In the genomic region with DNA sequence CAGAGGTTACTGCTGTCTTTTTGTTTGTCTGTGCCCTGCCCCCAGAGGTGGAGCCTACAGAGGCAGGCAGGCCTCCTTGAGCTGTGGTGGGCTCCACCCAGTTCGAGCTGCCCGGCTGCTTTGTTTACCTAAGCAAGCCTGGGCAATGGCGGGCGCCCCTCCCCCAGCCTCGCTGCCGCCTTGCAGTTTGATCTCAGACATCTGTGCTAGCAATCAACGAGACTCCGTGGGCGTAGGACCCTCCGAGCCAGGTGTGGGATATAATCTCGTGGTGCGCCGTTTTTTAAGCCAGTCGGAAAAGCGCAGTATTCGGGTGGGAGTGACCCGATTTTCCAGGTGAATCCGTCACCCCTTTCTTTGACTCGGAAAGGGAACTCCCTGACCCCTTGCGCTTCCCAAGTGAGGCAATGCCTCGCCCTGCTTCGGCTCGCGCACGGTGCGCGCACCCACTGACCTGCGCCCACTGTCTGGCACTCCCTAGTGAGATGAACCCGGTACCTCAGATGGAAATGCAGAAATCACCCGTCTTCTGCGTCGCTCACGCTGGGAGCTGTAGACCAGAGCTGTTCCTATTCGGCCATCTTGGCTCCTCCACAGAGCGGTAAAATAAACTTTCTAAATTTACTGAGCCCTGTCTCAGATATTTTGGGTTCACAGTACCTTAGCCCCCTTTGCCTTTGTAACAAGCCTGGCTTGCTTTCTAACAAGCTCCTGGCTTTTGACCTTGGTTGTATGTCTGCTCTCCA, we compare ENCODE assay signal across 8 cellular contexts.
A peak's percentile ranks its signal among the peaks of the same experiment; 100 is the strongest.
DNase-seq lines count a peak whose midpoint lies in the region; FAIRE-seq and TF ChIP-seq lines count a peak whose summit lies in the region.
"Not testable (repeated sequence)": the region's sequence is repeated elsewhere in the genome, so short reads cannot be mapped to it uniquely, and the experiment has no call there.

No MANE protein-coding gene starts in this region.

- H3K9ac ChIP-seq in HUES48 (ENCODE audit: low read depth, low read length) (peak overlapping the region; percentile 69), OCI-LY1 (ENCODE audit: low read length) (peak overlapping the region; percentile 88), H1 (replicated peaks in 1 of 4; ENCODE audit: extremely low read depth in 1 of 4, low read depth in 3 of 4, low read length in 3 of 4) (peak overlapping the region; percentile 20 to 70 (median 50)), mucosa of rectum (ENCODE audit: low read depth in 1 of 2, low read length in 2 of 2) (peak overlapping the region in 1 of 2 donors; percentile 5), trophoblast cell (ENCODE audit: low read length) (peak overlapping the region; percentile 50)

- not testable (repeated sequence) for TF ChIP-seq POLR2A in H1 (IDR thresholded peaks at IDR 0.05; ENCODE audit: control extremely low read depth in 1 of 2, low read depth in 2 of 2, low read length in 2 of 2)

- H2AFZ ChIP-seq in OCI-LY1 (ENCODE audit: low read length); H1 (ENCODE audit: low read length); trophoblast cell (ENCODE audit: insufficient read depth, low read length, poor library complexity): not testable (repeated sequence)

- peak overlapping the region; percentile 84 for H2BK5ac ChIP-seq in H1 (ENCODE audit: low read depth, low read length)
- peak overlapping the region; percentile 71 for H2BK5ac ChIP-seq in trophoblast cell (ENCODE audit: low read depth, low read length, poor library complexity)

- CTCF ChIA-PET in H1 (lab: Charles Lee; ENCODE audit: partially characterized antibody) = interaction anchor here (1.0 to 2.1 kb wide), 7 partner anchors 13 to 108 kb away, joined by 3 to 8 read pairs (median 4); no protein-coding TSS in a partner anchor

- not testable (repeated sequence) for TF ChIP-seq EP300 in H1 (IDR thresholded peaks at IDR 0.05; ENCODE audit: borderline replicate concordance in 1 of 2, low read depth in 2 of 2, low read length in 2 of 2)

- not testable (repeated sequence) for H3K9me3 ChIP-seq in HUES48 (ENCODE audit: control insufficient read depth, insufficient read depth, low read length); OCI-LY1 (ENCODE audit: low read length); H1 (ENCODE audit: insufficient read depth in 2 of 2, low read depth in 1 of 2, low read length in 1 of 2); iPS-18c (ENCODE audit: control insufficient read depth, insufficient read depth, low read length); mucosa of rectum (ENCODE audit: control insufficient read depth in 2 of 2, low read length in 2 of 2); trophoblast cell (ENCODE audit: insufficient read depth, low read depth, low read length)

- POLR2A ChIA-PET in H1 (lab: Charles Lee; ENCODE audit: partially characterized antibody) = interaction anchor here (0.5 to 1.3 kb wide), 7 partner anchors 8 to 141 kb away, joined by 3 to 7 read pairs (median 4); no protein-coding TSS in a partner anchor

- H2BK12ac ChIP-seq in H1 (ENCODE audit: low read depth, low read length) (peak overlapping the region; percentile 91; the same call in 1 of the 2 replicates), trophoblast cell (ENCODE audit: low read length) (peak overlapping the region; percentile 39)

- FAIRE-seq in H1 (lab: Jason Lieb, UNC) = not testable (repeated sequence)

- peak overlapping the region; percentile 82 for H3K4me2 ChIP-seq in OCI-LY1 (ENCODE audit: low read length)
- peak overlapping the region; percentile 77 to 86 for H3K4me2 ChIP-seq in H1 (ENCODE audit: insufficient read depth in 1 of 2, low read depth in 2 of 2, low read length in 2 of 2)
- peak overlapping the region; percentile 74 for H3K4me2 ChIP-seq in trophoblast cell (ENCODE audit: low read length)

- peak overlapping the region; percentile 51 for H3K4me3 Mint-ChIP-seq in activated T-helper 1 cell treated with anti-CD3 and anti-CD28 coated beads, Interleukin-12 subunit alpha, Interleukin-12 subunit beta, Interleukin-2, Interleukin-4 antibody, amounts not matched to agents 30 ng/mL and 10 ng/mL and 1 ng/mL, durations not matched to agents 14 hours and 24 hours and 36 hours

- not testable (repeated sequence) for H3F3A ChIP-seq in OCI-LY1 (ENCODE audit: insufficient read depth, low read length)

- H3K9me2 ChIP-seq in OCI-LY1 (ENCODE audit: low read depth, low read length) = not testable (repeated sequence)

- not testable (repeated sequence) for H3K23me2 ChIP-seq in H1 (ENCODE audit: low read depth, low read length)

- H3K27me3 Mint-ChIP-seq in activated T-helper 1 cell treated with anti-CD3 and anti-CD28 coated beads, Interleukin-12 subunit alpha, Interleukin-12 subunit beta, Interleukin-2, Interleukin-4 antibody, amounts not matched to agents 30 ng/mL and 10 ng/mL and 1 ng/mL, durations not matched to agents 14 hours and 24 hours and 36 hours (ENCODE audit: insufficient read depth) = not testable (repeated sequence)

- peak overlapping the region; percentile 99 for H4K91ac ChIP-seq in H1 (replicated peaks; ENCODE audit: insufficient read length, low read length)
- peak overlapping the region; percentile 64 for H4K91ac ChIP-seq in trophoblast cell (ENCODE audit: low read depth, low read length)

- H3K4ac ChIP-seq in H1 (replicated peaks; ENCODE audit: insufficient read length, low read depth, low read length) = peak overlapping the region; percentile 55
- H3K4ac ChIP-seq in trophoblast cell (ENCODE audit: low read depth, low read length) = peak overlapping the region; percentile 2

- peak overlapping the region; percentile 76 for H2BK120ac ChIP-seq in H1 (replicated peaks; ENCODE audit: low read depth, low read length)
- H2BK120ac ChIP-seq in trophoblast cell (ENCODE audit: insufficient read depth, low read length, poor library complexity) = peak overlapping the region; percentile 24

- H4K12ac ChIP-seq in trophoblast cell (ENCODE audit: low read depth, low read length) = not testable (repeated sequence)

- H3K79me1 ChIP-seq in H1 (ENCODE audit: low read depth, low read length); trophoblast cell (ENCODE audit: low read length): not testable (repeated sequence)

- peak overlapping the region; percentile 79 for H3K18ac ChIP-seq in H1 (ENCODE audit: extremely low read depth, low read length)
- peak overlapping the region; percentile 6 for H3K18ac ChIP-seq in trophoblast cell (ENCODE audit: low read length)

- H4K8ac ChIP-seq in H1 (ENCODE audit: extremely low read depth, insufficient read depth, low read length) (peak overlapping the region; percentile 66; the same call in 1 of the 2 replicates), trophoblast cell (ENCODE audit: low read depth, low read length) (peak overlapping the region; percentile 47)

- H3K27ac Mint-ChIP-seq in activated T-helper 1 cell treated with anti-CD3 and anti-CD28 coated beads, Interleukin-12 subunit alpha, Interleukin-12 subunit beta, Interleukin-2, Interleukin-4 antibody, amounts not matched to agents 30 ng/mL and 10 ng/mL and 1 ng/mL, durations not matched to agents 14 hours and 24 hours and 36 hours = not testable (repeated sequence)

- H3K79me2 ChIP-seq in OCI-LY1 (ENCODE audit: insufficient read depth, low read length); H1 (ENCODE audit: control insufficient read depth in 1 of 2, insufficient read depth in 2 of 2, low read length in 2 of 2); trophoblast cell (ENCODE audit: control insufficient read depth, insufficient read depth, low read length, poor library complexity): not testable (repeated sequence)

- H3K27me3 ChIP-seq in HUES48 (ENCODE audit: control insufficient read depth, insufficient read depth, low read length) (peaks cover 20% of the 10 kb centered on the region), H1 (replicated peaks in 1 of 4; ENCODE audit: control insufficient read depth in 3 of 4, extremely low read depth in 1 of 4, insufficient read depth in 3 of 4, low read length in 3 of 4) (peaks cover 11 to 23% (median 17%) of the 10 kb centered on the region in 4 experiments)
- H3K27me3 ChIP-seq in OCI-LY1 (ENCODE audit: insufficient read depth, low read length); mucosa of rectum (ENCODE audit: control insufficient read depth in 2 of 2, insufficient read depth in 2 of 2, low read length in 2 of 2); trophoblast cell (ENCODE audit: insufficient read depth, low read length): not testable (repeated sequence)

- not testable (repeated sequence) for H3K9me3 Mint-ChIP-seq in activated T-helper 1 cell treated with anti-CD3 and anti-CD28 coated beads, Interleukin-12 subunit alpha, Interleukin-12 subunit beta, Interleukin-2, Interleukin-4 antibody, amounts not matched to agents 30 ng/mL and 10 ng/mL and 1 ng/mL, durations not matched to agents 14 hours and 24 hours and 36 hours

- TF ChIP-seq RAD21 in H1 (IDR thresholded peaks at IDR 0.05 in 1 of 2, conservative IDR thresholded peaks at IDR 0.05 in 1 of 2; ENCODE audit: low read depth in 2 of 2, low read length in 2 of 2) = not testable (repeated sequence)

- peak overlapping the region; percentile 77 for H3K27ac ChIP-seq in 22Rv1
- peak overlapping the region; percentile 88 for H3K27ac ChIP-seq in HUES48 (ENCODE audit: low read depth, low read length)
- peak overlapping the region; percentile 80 for H3K27ac ChIP-seq in OCI-LY1 (ENCODE audit: low read depth, low read length, poor library complexity, severe bottlenecking)
- H3K27ac ChIP-seq in H1 (ENCODE audit: low read depth, low read length) = not testable (repeated sequence)
- peak overlapping the region; percentile 24 to 39 for H3K27ac ChIP-seq in mucosa of rectum (ENCODE audit: low read depth in 2 of 2, low read length in 2 of 2)
- peak overlapping the region; percentile 86 for H3K27ac ChIP-seq in trophoblast cell (ENCODE audit: low read depth, low read length)

- not testable (repeated sequence) for H4K20me1 ChIP-seq in OCI-LY1 (ENCODE audit: insufficient read depth, low read length); H1 (replicated peaks in 1 of 2; ENCODE audit: control insufficient read depth in 1 of 2, insufficient read depth in 2 of 2, low read length in 2 of 2)

- not testable (repeated sequence) for H3K4me1 Mint-ChIP-seq in activated T-helper 1 cell treated with anti-CD3 and anti-CD28 coated beads, Interleukin-12 subunit alpha, Interleukin-12 subunit beta, Interleukin-2, Interleukin-4 antibody, amounts not matched to agents 30 ng/mL and 10 ng/mL and 1 ng/mL, durations not matched to agents 14 hours and 24 hours and 36 hours (ENCODE audit: low read depth)

- not testable (repeated sequence) for DNase-seq in activated T-helper 1 cell treated with anti-CD3 and anti-CD28 coated beads, Interleukin-12 subunit alpha, Interleukin-12 subunit beta, Interleukin-2, Interleukin-4 antibody, amounts not matched to agents 30 ng/mL and 10 ng/mL and 1 ng/mL, durations not matched to agents 14 hours and 24 hours and 36 hours (ENCODE audit: low spot score); trophoblast cell
- peak in 1 of 2 experiments; percentile 79 for DNase-seq in H1 (ENCODE audit: low read depth in 1 of 2, low spot score in 2 of 2)

- not testable (repeated sequence) for H3K36me3 Mint-ChIP-seq in activated T-helper 1 cell treated with anti-CD3 and anti-CD28 coated beads, Interleukin-12 subunit alpha, Interleukin-12 subunit beta, Interleukin-2, Interleukin-4 antibody, amounts not matched to agents 30 ng/mL and 10 ng/mL and 1 ng/mL, durations not matched to agents 14 hours and 24 hours and 36 hours (ENCODE audit: low read depth)

- intact Hi-C loops in activated T-helper 1 cell treated with anti-CD3 and anti-CD28 coated beads, Interleukin-12 subunit alpha, Interleukin-12 subunit beta, Interleukin-2, Interleukin-4 antibody, amounts not matched to agents 30 ng/mL and 10 ng/mL and 1 ng/mL, durations not matched to agents 14 hours and 24 hours and 36 hours (cut with micrococcal nuclease) = not testable (repeated sequence)

- not testable (repeated sequence) for H3K36me3 ChIP-seq in HUES48 (ENCODE audit: control insufficient read depth, insufficient read depth, low read length); OCI-LY1 (ENCODE audit: insufficient read depth, low read length); H1 (ENCODE audit: control insufficient read depth in 2 of 4, insufficient read depth in 4 of 4, low read length in 3 of 4); mucosa of rectum (ENCODE audit: control insufficient read depth in 2 of 2, insufficient read depth in 2 of 2, low read length in 2 of 2); trophoblast cell (ENCODE audit: control insufficient read depth in 1 of 2, insufficient read depth in 2 of 2, low read length in 2 of 2)

- peak overlapping the region; percentile 70; the same call in 1 of the 2 replicates for H2AK5ac ChIP-seq in H1 (ENCODE audit: low read depth, low read length)
- H2AK5ac ChIP-seq in trophoblast cell (ENCODE audit: low read length) = peak overlapping the region; percentile 1

- H3K4me1 ChIP-seq in HUES48 (ENCODE audit: control insufficient read depth, insufficient read depth, low read length) = peaks cover 21% of the 10 kb centered on the region
- not testable (repeated sequence) for H3K4me1 ChIP-seq in OCI-LY1 (ENCODE audit: insufficient read depth, low read length, severe bottlenecking); H1 (replicated peaks in 1 of 4; ENCODE audit: control insufficient read depth in 3 of 4, insufficient read depth in 4 of 4, low read length in 3 of 4); mucosa of rectum (ENCODE audit: control insufficient read depth in 2 of 2, insufficient read depth in 2 of 2, low read length in 2 of 2)
- peaks cover 10 to 13% of the 10 kb centered on the region in 2 experiments for H3K4me1 ChIP-seq in trophoblast cell (ENCODE audit: control insufficient read depth in 1 of 2, insufficient read depth in 2 of 2, low read length in 2 of 2)

- peak overlapping the region; percentile 92 for H2BK20ac ChIP-seq in H1 (ENCODE audit: low read length)

- WGBS in H1 (ENCODE audit: extremely low coverage in 1 of 2, insufficient coverage in 1 of 2, insufficient read length in 1 of 2, insufficient replicate concordance in 2 of 2, low coverage in 1 of 2, low lambda C conversion rate in 2 of 2, missing lambda C conversion rate in 1 of 2), 2 experiments = 12% methylated on average over 21 of the region's 35 CpGs; no CpG with 5 or more reads in 1 of the 2 experiments
- no CpG with 5 or more reads among the region's 35 CpGs for WGBS in trophoblast cell (ENCODE audit: extremely low coverage, insufficient coverage, insufficient read length)

- 0 out of 2 replicates have a peak overlapping the region, but pooled peaks have one; percentile 4 for H2BK15ac ChIP-seq in H1 (ENCODE audit: low read length)

- peak overlapping the region; percentile 64 for H3K4me3 ChIP-seq in HUES48 (ENCODE audit: low read depth, low read length)
- H3K4me3 ChIP-seq in OCI-LY1 (ENCODE audit: low read depth, low read length, poor library complexity, severe bottlenecking) = peak overlapping the region; percentile 74
- H3K4me3 ChIP-seq in H1 (ENCODE audit: extremely low read depth in 1 of 4, insufficient read depth in 2 of 4, low read depth in 3 of 4, low read length in 4 of 4) = peak overlapping the region; percentile 30 to 61 (median 44); a peak in 7 of 8 replicates
- peak overlapping the region; percentile 59; the same call in 1 of the 2 replicates for H3K4me3 ChIP-seq in iPS-18c (ENCODE audit: insufficient read depth, low read depth, low read length)
- peak overlapping the region; percentile 45 to 59 for H3K4me3 ChIP-seq in mucosa of rectum (ENCODE audit: low read length in 2 of 2)
- peak overlapping the region; percentile 52 for H3K4me3 ChIP-seq in trophoblast cell (ENCODE audit: low read depth, low read length)

- not testable (repeated sequence) for H3K14ac ChIP-seq in H1 (ENCODE audit: insufficient read length)
- H3K14ac ChIP-seq in trophoblast cell (ENCODE audit: low read length) = peak overlapping the region; percentile 42

- H3K23ac ChIP-seq in H1 (ENCODE audit: insufficient read length) = not testable (repeated sequence)
- peak overlapping the region; percentile 90 for H3K23ac ChIP-seq in trophoblast cell (ENCODE audit: low read length)

- peak overlapping the region; percentile 1 for H4K5ac ChIP-seq in H1 (ENCODE audit: insufficient read length, low read depth, low read length)

- not testable (repeated sequence) for TF ChIP-seq CTCF in 22Rv1 (IDR thresholded peaks at IDR 0.05); OCI-LY1 (IDR thresholded peaks at IDR 0.05; ENCODE audit: low read length); H1 (IDR thresholded peaks at IDR 0.05; ENCODE audit: control extremely low read depth in 1 of 3, insufficient read depth in 1 of 3, low read depth in 1 of 3, low read length in 3 of 3)

- H3K56ac ChIP-seq in H1 (replicated peaks; ENCODE audit: insufficient read length, low read depth, low read length) = peak overlapping the region; percentile 17
